ENCODE assay signal across 26 cellular contexts in the genomic region with DNA sequence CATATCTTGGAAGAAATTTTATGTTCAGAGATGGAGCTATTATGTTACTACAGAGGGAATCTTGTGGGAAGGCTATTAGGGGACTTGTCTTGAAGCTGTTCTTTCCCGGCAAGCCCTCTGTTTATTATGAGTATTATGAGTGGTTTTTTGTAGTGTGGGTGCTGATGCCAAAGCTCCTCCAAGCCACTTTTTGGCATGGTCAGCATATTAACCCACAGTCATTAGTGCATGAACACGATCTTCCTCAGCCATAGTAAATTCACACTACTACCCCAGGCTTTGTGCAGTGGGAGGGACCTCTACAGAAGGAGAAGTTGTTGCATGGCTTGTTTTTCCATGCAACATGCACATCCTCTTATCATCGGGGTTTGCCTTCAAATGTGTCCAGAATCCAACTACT.
"Had no signal": no experiment of that assay in that cellular context is flagged by ENCODE, and none has a peak within 500 bp of the region (broad histone marks: within the 10 kb centered on the region; RNA-seq: fewer than 3 reads in every experiment).

No MANE protein-coding gene starts in this region.

- DNase-seq: effector memory CD4-positive, alpha-beta T cell; foreskin keratinocyte; heart left ventricle; left cardiac atrium; left lung; mesenchymal stem cell; mucosa of descending colon; naive B cell; stimulated activated CD4-positive, alpha-beta T cell treated with anti-CD3 and anti-CD28 coated beads, Interleukin-12 subunit alpha, Interleukin-12 subunit beta, amount 100 ng/mL, for 4 hours; stimulated activated CD4-positive, alpha-beta T cell treated with anti-CD3 and anti-CD28 coated beads, Interleukin-1b, Interleukin-23, amount 100 ng/mL, for 48 hours; stimulated activated CD4-positive, alpha-beta T cell treated with anti-CD3 and anti-CD28 coated beads, Interleukin-4, amount 100 ng/mL, for 1 hour; stimulated activated CD8-positive, alpha-beta memory T cell treated with anti-CD3 and anti-CD28 coated beads, Interleukin-4, amount 100 ng/mL, for 48 hours; stimulated activated naive CD4-positive, alpha-beta T cell; stimulated activated naive CD8-positive, alpha-beta T cell treated with anti-CD3 and anti-CD28 coated beads, Interleukin-15, amount 100 ng/mL, for 72 hours; transverse colon had no signal

- H3K4me1 ChIP-seq: foreskin keratinocyte, gastroesophageal sphincter, parathyroid adenoma, transverse colon, vagina had no signal

- H2AFZ ChIP-seq: hepatocyte, parathyroid adenoma had no signal

- H3K9me3 ChIP-seq: vagina had no signal

- H3K36me3 ChIP-seq: esophagus muscularis mucosa, gastroesophageal sphincter, heart left ventricle, left lung, suprapubic skin, transverse colon, vagina had no signal

- H3K27me3 ChIP-seq: vagina had no signal

- H3K27ac ChIP-seq: esophagus muscularis mucosa, foreskin keratinocyte, gastroesophageal sphincter, heart left ventricle, hepatocyte, left lung, parathyroid adenoma, suprapubic skin, transverse colon, vagina had no signal

- H3K4me3 ChIP-seq: esophagus muscularis mucosa, gastroesophageal sphincter, heart left ventricle, hepatocyte, left lung, mucosa of descending colon, smooth muscle cell, suprapubic skin, transverse colon, vagina had no signal

- H3K9ac ChIP-seq: parathyroid adenoma had no signal

- FAIRE-seq: endothelial cell of umbilical vein, islet of Langerhans had no signal

- ATAC-seq: foreskin keratinocyte; gastroesophageal sphincter; heart left ventricle; left cardiac atrium; left lung; mucosa of descending colon; natural killer cell treated with Interleukin-12 subunit alpha and Interleukin-12 subunit beta and Interleukin-15 and Interleukin-18, amount 100 ng/mL, for 72 hours; sciatic nerve; stimulated activated naive CD8-positive, alpha-beta T cell treated with anti-CD3 and anti-CD28 coated beads, Interleukin-15, amount 100 ng/mL, for 72 hours had no signal

- H3K4me2 ChIP-seq: hepatocyte, smooth muscle cell had no signal

- H3K79me2 ChIP-seq: hepatocyte, parathyroid adenoma had no signal
